ENCODE assay signal across 14 cellular contexts in genomic region chr1:201586806-201587205, GRCh38. TPM values are rescaled to one million over a fixed set of nuclear protein-coding genes. Genes with fewer than 3 reads are reported as not detected.
DNase-seq lines count a peak whose midpoint lies in the region; ATAC-seq, FAIRE-seq and TF ChIP-seq lines count a peak whose summit lies in the region.
"Had no signal": no experiment of that assay in that cellular context is flagged by ENCODE, and none has a peak within 500 bp of the region (broad histone marks: within the 10 kb centered on the region; RNA-seq: fewer than 3 reads in every experiment).

No MANE protein-coding gene starts in this region.

- no peak overlapping the region for H3K4me2 ChIP-seq in A549
- H3K4me2 ChIP-seq in BLaER1 treated with 17β-estradiol and CSF1 and Interleukin-3, amounts not matched to agents 10 nM and 100 nM, result peak overlapping the region in 10 of 11 experiments; percentile 11 to 81 (median 57); a peak in 14 of 22 replicates
- H3K4me2 ChIP-seq in smooth muscle cell, result no peak overlapping the region
- H3K4me2 ChIP-seq: GM23338 had no signal

- H3K9me3 ChIP-seq in A549, result no peaks in the 10 kb centered on the region
- H3K9me3 ChIP-seq in BLaER1 treated with 17β-estradiol and CSF1 and Interleukin-3, amounts not matched to agents 10 nM and 100 nM (replicated peaks in 1 of 11), result no peaks in the 10 kb centered on the region
- H3K9me3 ChIP-seq in smooth muscle cell (replicated peaks; ENCODE audit: low read depth), result no peaks in the 10 kb centered on the region
- H3K9me3 ChIP-seq: BE2C had no signal

- no peaks in the 10 kb centered on the region for H3K27me3 ChIP-seq in BLaER1 treated with 17β-estradiol and CSF1 and Interleukin-3, amounts not matched to agents 10 nM and 100 nM
- no peaks in the 10 kb centered on the region for H3K27me3 ChIP-seq in smooth muscle cell (ENCODE audit: low read depth)
- H3K27me3 ChIP-seq: BE2C had no signal

- no peak for FAIRE-seq in A549 (lab: Jason Lieb, UNC)

- 82% methylated on average over 5 of the region's 5 CpGs for WGBS in A549 (ENCODE audit: missing lambda C conversion rate)
- WGBS in smooth muscle cell (ENCODE audit: low lambda C conversion rate), result 90% methylated on average over 5 of the region's 5 CpGs

- H3K4me1 ChIP-seq in A549, result peaks cover 39% of the 10 kb centered on the region
- peaks cover 23 to 59% (median 43%) of the 10 kb centered on the region in 10 experiments for H3K4me1 ChIP-seq in BLaER1 treated with 17β-estradiol and CSF1 and Interleukin-3, amounts not matched to agents 10 nM and 100 nM
- peaks cover 36% of the 10 kb centered on the region for H3K4me1 ChIP-seq in smooth muscle cell (ENCODE audit: low read depth)

- POLR2A ChIA-PET in A549 (lab: Yijun Ruan, JAX), result no interaction called here

- DNase-seq in A549 (ENCODE audit: low read depth in 1 of 2, low spot score in 1 of 2), result no peak
- DNase-seq in left kidney (ENCODE audit: low read depth, low spot score), result peak; percentile 54
- DNase-seq in smooth muscle cell (lab: John Stamatoyannopoulos, UW; ENCODE audit: unreplicated experiment), result no peak
- DNase-seq in NCI-H82 treated with DMSO at 0.1 percent for 48 hours (lab: John Stamatoyannopoulos, UW; ENCODE audit: unreplicated experiment), result no peak
- no peak for DNase-seq in NCI-H1417 treated with DMSO at 0.1 percent for 48 hours (lab: John Stamatoyannopoulos, UW)
- DNase-seq in hypothalamus (lab: John Stamatoyannopoulos, UW), result no peak
- DNase-seq: BE2C; CD4-positive, CD25-positive, alpha-beta regulatory T cell; DMS53; GF-D8; H9 had no signal

- no peak for TF ChIP-seq RAD21 in A549 (conservative IDR thresholded peaks at IDR 0.05 in 1 of 2, IDR thresholded peaks at IDR 0.05 in 1 of 2)

- peaks cover 69% of the 10 kb centered on the region for H3K79me2 ChIP-seq in smooth muscle cell (ENCODE audit: low read depth)

- H3K27ac ChIP-seq in A549 (peak overlapping the region; percentile 36 to 69; a peak in 3 of 6 replicates), smooth muscle cell (ENCODE audit: low read depth) (peak overlapping the region; percentile 98)
- H3K27ac ChIP-seq in BLaER1 treated with 17β-estradiol and CSF1 and Interleukin-3, amounts not matched to agents 10 nM and 100 nM, result no peak overlapping the region

- no peak for TF ChIP-seq EP300 in A549 (IDR thresholded peaks at IDR 0.05)

- no peak overlapping the region for H2AFZ ChIP-seq in smooth muscle cell (ENCODE audit: low read depth)
- H2AFZ ChIP-seq: GM23338 had no signal

- CTCF ChIA-PET in A549 (lab: Yijun Ruan, JAX), result interaction anchor here (1.1 to 3.5 kb wide), 4 partner anchors 22 to 122 kb away, joined by 3 to 17 read pairs (median 6); no protein-coding TSS in a partner anchor

- no peak for TF ChIP-seq CTCF in A549 (IDR thresholded peaks at IDR 0.05)
- TF ChIP-seq CTCF in smooth muscle cell (IDR thresholded peaks at IDR 0.05; ENCODE audit: borderline replicate concordance, insufficient read depth, poor library complexity, severe bottlenecking), result no peak

- peaks cover 30% of the 10 kb centered on the region for H3F3A ChIP-seq in smooth muscle cell (ENCODE audit: low read depth)

- TF ChIP-seq POLR2A in A549 (IDR thresholded peaks at IDR 0.05; ENCODE audit: low read length), result no peak

- ATAC-seq in A549, result no peak
- no peak for ATAC-seq in HG03469 (IDR thresholded peaks at IDR 0.05; ENCODE audit: unreplicated experiment)
- ATAC-seq: GM23338 had no signal

- no peak overlapping the region for H3K9ac ChIP-seq in BLaER1 treated with 17β-estradiol and CSF1 and Interleukin-3, amounts not matched to agents 10 nM and 100 nM
- H3K9ac ChIP-seq in smooth muscle cell (ENCODE audit: low read depth), result no peak overlapping the region

- H3K4me3 ChIP-seq in A549 (no peak overlapping the region), smooth muscle cell (no peak overlapping the region)
- no peak overlapping the region for H3K4me3 ChIP-seq in BLaER1 treated with 17β-estradiol and CSF1 and Interleukin-3, amounts not matched to agents 10 nM and 100 nM
- H3K4me3 ChIP-seq: GM23338 had no signal

- H4K20me1 ChIP-seq in BLaER1 treated with 17β-estradiol and CSF1 and Interleukin-3, amounts not matched to agents 10 nM and 100 nM, result peaks cover 2 to 100% (median 95%) of the 10 kb centered on the region in 11 experiments; a peak in 19 of 22 replicates
- no peaks in the 10 kb centered on the region for H4K20me1 ChIP-seq in smooth muscle cell (ENCODE audit: low read depth)

- H3K36me3 ChIP-seq in BLaER1 treated with 17β-estradiol and CSF1 and Interleukin-3, amounts not matched to agents 10 nM and 100 nM, result peaks cover 21 to 85% (median 57%) of the 10 kb centered on the region in 11 experiments
- no peaks in the 10 kb centered on the region for H3K36me3 ChIP-seq in smooth muscle cell (ENCODE audit: low read depth)
- H3K36me3 ChIP-seq: BE2C had no signal

TF ChIP-seq in A549, 52 proteins besides CTCF, POLR2A, EP300 and RAD21:
- TF ChIP-seq FOXS1 (CRISPR knock-in tag; IDR thresholded peaks at IDR 0.05), result no peak
- no peak for TF ChIP-seq HOXB13 (CRISPR knock-in tag; IDR thresholded peaks at IDR 0.05; ENCODE audit: low read depth)
- no peak for TF ChIP-seq MAFK (IDR thresholded peaks at IDR 0.05; ENCODE audit: partially characterized antibody)
- no peak for TF ChIP-seq ZFP36 (IDR thresholded peaks at IDR 0.05; ENCODE audit: borderline replicate concordance, partially characterized antibody)
- TF ChIP-seq CHD4 (IDR thresholded peaks at IDR 0.05; ENCODE audit: borderline replicate concordance), result no peak
- no peak for TF ChIP-seq CHD2 (IDR thresholded peaks at IDR 0.05; ENCODE audit: low read length, partially characterized antibody)
- no peak for TF ChIP-seq ESRRA (IDR thresholded peaks at IDR 0.05; ENCODE audit: borderline replicate concordance, low read length)
- no peak for TF ChIP-seq TP53 (CRISPR knock-in tag; IDR thresholded peaks at IDR 0.05)

RNA-seq across cellular contexts. Expression of gene NAV1, which starts 47.9 kb away (rescaled TPM):
- polyA plus RNA-seq in A549 (2011; rRNA removed), result 3.7 and 6.4 TPM in 2 replicates
- polyA plus RNA-seq in A549 (2012; cell fraction: cytosol; rRNA removed), result 2.0 and 3.1 TPM in 2 replicates
- 5.0 and 5.5 TPM in 2 replicates for polyA plus RNA-seq in A549 (2012; cell fraction: nucleus; rRNA removed)
- 6.1 to 8.4 TPM (median 6.6 TPM) in 3 replicates for polyA plus RNA-seq in A549 (2017; fragmentation: RNase III; extraction: RNeasy Plus Mini Kit Qiagen cat#74134 plus additional on column Dnase treatment)
- 11.7 and 12.6 TPM in 2 replicates for polyA minus RNA-seq in A549 (2011; rRNA and poly(A)+ RNA removed)
- 52.3 and 60.1 TPM in 2 replicates for total RNA-seq in smooth muscle cell
- polyA plus RNA-seq in smooth muscle cell, result 65.2 and 71.1 TPM in 2 replicates

Comparison
In these comparisons a context has a peak if more than half of its experiments do, and no peak if none do; other contexts are left out.
1. H3K27ac ChIP-seq: peak in A549 (2 of 2) and smooth muscle cell (single experiment); none in BLaER1 treated with 17β-estradiol and CSF1 and Interleukin-3, amounts not matched to agents 10 nM and 100 nM (0 of 11).
2. H3K4me2 ChIP-seq: peak in BLaER1 treated with 17β-estradiol and CSF1 and Interleukin-3, amounts not matched to agents 10 nM and 100 nM (10 of 11); none in A549 (single experiment) and smooth muscle cell (single experiment).